ENCODE assay signal across 1 cellular context in the genomic region with DNA sequence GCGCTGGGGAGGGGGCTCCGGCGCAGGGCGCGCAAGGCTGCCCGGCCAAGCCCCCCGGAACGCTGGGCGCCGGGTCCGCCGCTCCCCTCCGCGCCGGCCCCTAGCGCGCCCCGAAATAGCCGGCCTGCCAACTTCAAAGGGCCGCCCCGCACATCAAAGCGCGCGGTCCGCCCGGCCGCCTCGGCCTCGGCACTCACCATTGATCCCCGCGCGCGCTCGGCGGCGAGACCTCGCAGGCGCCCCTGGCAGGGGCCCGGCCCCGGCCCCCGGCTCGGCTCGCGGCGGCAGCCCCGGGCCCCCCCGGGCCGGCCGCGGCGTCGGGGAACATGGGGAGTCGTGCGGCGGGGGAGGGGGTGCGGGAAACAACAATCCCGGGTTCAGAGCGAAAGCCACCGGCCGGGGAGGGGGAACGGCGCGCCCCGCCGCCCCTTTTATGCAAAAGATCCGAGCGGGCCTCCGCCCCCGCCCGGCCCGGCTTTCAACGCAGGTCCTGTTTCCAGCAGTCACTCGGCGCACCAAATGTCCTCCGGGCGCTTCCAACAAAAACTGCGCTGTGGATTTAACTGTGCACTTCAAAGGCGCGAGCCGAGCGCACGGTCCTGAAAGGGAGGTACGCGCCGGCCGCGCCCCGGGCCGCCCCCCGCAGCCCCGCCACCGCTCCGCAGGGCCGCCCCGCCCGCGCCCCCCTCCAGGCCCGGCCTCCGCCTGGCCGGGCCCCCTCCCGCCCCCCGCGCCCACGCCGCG.
A peak's percentile ranks its signal among the peaks of the same experiment; 100 is the strongest.
TF ChIP-seq lines count a peak whose summit lies in the region.

No MANE protein-coding gene starts in this region.

TF ChIP-seq in K562, 482 proteins besides CTCF, POLR2A, EP300 and RAD21 (continued from another document):
- TF ChIP-seq, protein P1, sequence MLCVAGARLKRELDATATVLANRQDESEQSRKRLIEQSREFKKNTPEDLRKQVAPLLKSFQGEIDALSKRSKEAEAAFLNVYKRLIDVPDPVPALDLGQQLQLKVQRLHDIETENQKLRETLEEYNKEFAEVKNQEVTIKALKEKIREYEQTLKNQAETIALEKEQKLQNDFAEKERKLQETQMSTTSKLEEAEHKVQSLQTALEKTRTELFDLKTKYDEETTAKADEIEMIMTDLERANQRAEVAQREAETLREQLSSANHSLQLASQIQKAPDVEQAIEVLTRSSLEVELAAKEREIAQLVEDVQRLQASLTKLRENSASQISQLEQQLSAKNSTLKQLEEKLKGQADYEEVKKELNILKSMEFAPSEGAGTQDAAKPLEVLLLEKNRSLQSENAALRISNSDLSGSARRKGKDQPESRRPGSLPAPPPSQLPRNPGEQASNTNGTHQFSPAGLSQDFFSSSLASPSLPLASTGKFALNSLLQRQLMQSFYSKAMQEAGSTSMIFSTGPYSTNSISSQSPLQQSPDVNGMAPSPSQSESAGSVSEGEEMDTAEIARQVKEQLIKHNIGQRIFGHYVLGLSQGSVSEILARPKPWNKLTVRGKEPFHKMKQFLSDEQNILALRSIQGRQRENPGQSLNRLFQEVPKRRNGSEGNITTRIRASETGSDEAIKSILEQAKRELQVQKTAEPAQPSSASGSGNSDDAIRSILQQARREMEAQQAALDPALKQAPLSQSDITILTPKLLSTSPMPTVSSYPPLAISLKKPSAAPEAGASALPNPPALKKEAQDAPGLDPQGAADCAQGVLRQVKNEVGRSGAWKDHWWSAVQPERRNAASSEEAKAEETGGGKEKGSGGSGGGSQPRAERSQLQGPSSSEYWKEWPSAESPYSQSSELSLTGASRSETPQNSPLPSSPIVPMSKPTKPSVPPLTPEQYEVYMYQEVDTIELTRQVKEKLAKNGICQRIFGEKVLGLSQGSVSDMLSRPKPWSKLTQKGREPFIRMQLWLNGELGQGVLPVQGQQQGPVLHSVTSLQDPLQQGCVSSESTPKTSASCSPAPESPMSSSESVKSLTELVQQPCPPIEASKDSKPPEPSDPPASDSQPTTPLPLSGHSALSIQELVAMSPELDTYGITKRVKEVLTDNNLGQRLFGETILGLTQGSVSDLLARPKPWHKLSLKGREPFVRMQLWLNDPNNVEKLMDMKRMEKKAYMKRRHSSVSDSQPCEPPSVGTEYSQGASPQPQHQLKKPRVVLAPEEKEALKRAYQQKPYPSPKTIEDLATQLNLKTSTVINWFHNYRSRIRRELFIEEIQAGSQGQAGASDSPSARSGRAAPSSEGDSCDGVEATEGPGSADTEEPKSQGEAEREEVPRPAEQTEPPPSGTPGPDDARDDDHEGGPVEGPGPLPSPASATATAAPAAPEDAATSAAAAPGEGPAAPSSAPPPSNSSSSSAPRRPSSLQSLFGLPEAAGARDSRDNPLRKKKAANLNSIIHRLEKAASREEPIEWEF (CRISPR knock-in tag; IDR thresholded peaks at IDR 0.05): no peak
- TF ChIP-seq NR4A1 (CRISPR knock-in tag; IDR thresholded peaks at IDR 0.05) (no peak), NR4A1 (tag; IDR thresholded peaks at IDR 0.05) (no peak), RBFOX2 (IDR thresholded peaks at IDR 0.05; ENCODE audit: low read depth, low read length) (peak; percentile 45; the same call in 1 of the 2 replicates), NONO (IDR thresholded peaks at IDR 0.05; ENCODE audit: low read depth in 2 of 2, low read length in 1 of 2) (no peak), POLR2H (tag; IDR thresholded peaks at IDR 0.05; ENCODE audit: low read depth) (no peak), YY1 (IDR thresholded peaks at IDR 0.05; ENCODE audit: borderline replicate concordance in 1 of 3, control insufficient read depth in 1 of 3, extremely low read depth in 1 of 3, insufficient read depth in 3 of 3, insufficient read length in 1 of 3, insufficient replicate concordance in 2 of 3, low read depth in 1 of 3, low read length in 2 of 3) (peak in 1 of 3 experiments; percentile 15), LCOR (CRISPR knock-in tag; IDR thresholded peaks at IDR 0.05) (no peak), PHF8 (IDR thresholded peaks at IDR 0.05; ENCODE audit: borderline replicate concordance, low read length) (peak; percentile 13; the same call in 1 of the 2 replicates), POLR3G (IDR thresholded peaks at IDR 0.05; ENCODE audit: extremely low read depth, insufficient read length, insufficient replicate concordance) (no peak), HMGN3 (IDR thresholded peaks at IDR 0.05; ENCODE audit: borderline replicate concordance, extremely low read depth, insufficient read length, low read depth, low read length) (peak; percentile 22), STAG1 (CRISPR knock-in tag; IDR thresholded peaks at IDR 0.05; ENCODE audit: borderline replicate concordance) (no peak), PHF21A (IDR thresholded peaks at IDR 0.05; ENCODE audit: borderline replicate concordance, low read depth) (no peak), HNRNPLL (IDR thresholded peaks at IDR 0.05; ENCODE audit: low read depth, low read length, poor library complexity, severe bottlenecking) (peak; percentile 56), FIP1L1 (IDR thresholded peaks at IDR 0.05; ENCODE audit: low read depth, low read length, poor library complexity, severe bottlenecking) (no peak), POLR2G (IDR thresholded peaks at IDR 0.05; ENCODE audit: low read depth, low read length) (peak; percentile 59), HMG20A (CRISPR knock-in tag; conservative IDR thresholded peaks at IDR 0.05) (no peak), TEAD4 (IDR thresholded peaks at IDR 0.05; ENCODE audit: low read length) (no peak), TEAD4 (CRISPR knock-in tag; IDR thresholded peaks at IDR 0.05; ENCODE audit: borderline replicate concordance) (no peak), ETV6 (IDR thresholded peaks at IDR 0.05; ENCODE audit: borderline replicate concordance in 1 of 2, low read depth in 2 of 2, low read length in 1 of 2) (no peak), ETV6 (CRISPR knock-in tag; IDR thresholded peaks at IDR 0.05; ENCODE audit: borderline replicate concordance) (no peak), TCF7 (IDR thresholded peaks at IDR 0.05; ENCODE audit: borderline replicate concordance) (no peak), EGR1 (conservative IDR thresholded peaks at IDR 0.05) (peak; percentile 67; the same call in 1 of the 2 replicates)
- TF ChIP-seq, protein P2, sequence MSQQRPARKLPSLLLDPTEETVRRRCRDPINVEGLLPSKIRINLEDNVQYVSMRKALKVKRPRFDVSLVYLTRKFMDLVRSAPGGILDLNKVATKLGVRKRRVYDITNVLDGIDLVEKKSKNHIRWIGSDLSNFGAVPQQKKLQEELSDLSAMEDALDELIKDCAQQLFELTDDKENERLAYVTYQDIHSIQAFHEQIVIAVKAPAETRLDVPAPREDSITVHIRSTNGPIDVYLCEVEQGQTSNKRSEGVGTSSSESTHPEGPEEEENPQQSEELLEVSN (IDR thresholded peaks at IDR 0.05; ENCODE audit: borderline replicate concordance in 1 of 2, extremely low read depth in 1 of 2, insufficient read depth in 1 of 2, insufficient read length in 1 of 2, low read depth in 1 of 2, low read length in 1 of 2, poor library complexity in 1 of 2, severe bottlenecking in 1 of 2): peak in 1 of 2 experiments; percentile 58
TF ChIP-seq in K562: peak in this region for 12.
